ENCODE assay signal across 2 cellular contexts in genomic region chr17:4548721-4549531, GRCh38.
TF ChIP-seq lines count a peak whose summit lies in the region.

No MANE protein-coding gene starts in this region.

TF ChIP-seq in H1, 55 proteins besides CTCF, POLR2A, EP300 and RAD21:
- no peak for TF ChIP-seq MAFK (IDR thresholded peaks at IDR 0.05; ENCODE audit: low read depth, low read length)
- TF ChIP-seq SP2 (IDR thresholded peaks at IDR 0.05; ENCODE audit: low read length) = no peak
- no peak for TF ChIP-seq KDM5A (IDR thresholded peaks at IDR 0.05; ENCODE audit: low read length)
- no peak for TF ChIP-seq SRF (IDR thresholded peaks at IDR 0.05; ENCODE audit: low read depth, low read length)
- no peak for TF ChIP-seq E2F6 (IDR thresholded peaks at IDR 0.05)
- no peak for TF ChIP-seq CBX5 (IDR thresholded peaks at IDR 0.05; ENCODE audit: low read depth, low read length)
- TF ChIP-seq KDM1A (IDR thresholded peaks at IDR 0.05; ENCODE audit: borderline replicate concordance, low read length) = no peak
- no peak for TF ChIP-seq TCF12 (IDR thresholded peaks at IDR 0.05; ENCODE audit: low read depth, low read length)
- TF ChIP-seq SAP30 (IDR thresholded peaks at IDR 0.05; ENCODE audit: insufficient read depth, insufficient replicate concordance, low read length) = no peak

TF ChIP-seq in WTC11, 78 proteins besides CTCF, POLR2A, EP300 and RAD21:
- TF ChIP-seq ESRRA (CRISPR knock-in tag; IDR thresholded peaks at IDR 0.05; ENCODE audit: borderline replicate concordance) (no peak), ZBTB21 (CRISPR knock-in tag; IDR thresholded peaks at IDR 0.05; ENCODE audit: borderline replicate concordance) (no peak), NR2C2 (CRISPR knock-in tag; IDR thresholded peaks at IDR 0.05) (no peak), FOXJ3 (CRISPR knock-in tag; IDR thresholded peaks at IDR 0.05; ENCODE audit: borderline replicate concordance) (no peak), PRDM15 (CRISPR knock-in tag; IDR thresholded peaks at IDR 0.05) (no peak), SMAD3 (CRISPR knock-in tag; IDR thresholded peaks at IDR 0.05; ENCODE audit: borderline replicate concordance) (no peak), ATF1 (CRISPR knock-in tag; IDR thresholded peaks at IDR 0.05) (no peak), HMGXB4 (CRISPR knock-in tag; IDR thresholded peaks at IDR 0.05) (no peak), ZNF396 (CRISPR knock-in tag; IDR thresholded peaks at IDR 0.05; ENCODE audit: borderline replicate concordance) (no peak)
